Comparison of ENCODE assay signal across 14 cellular contexts in the genomic region with DNA sequence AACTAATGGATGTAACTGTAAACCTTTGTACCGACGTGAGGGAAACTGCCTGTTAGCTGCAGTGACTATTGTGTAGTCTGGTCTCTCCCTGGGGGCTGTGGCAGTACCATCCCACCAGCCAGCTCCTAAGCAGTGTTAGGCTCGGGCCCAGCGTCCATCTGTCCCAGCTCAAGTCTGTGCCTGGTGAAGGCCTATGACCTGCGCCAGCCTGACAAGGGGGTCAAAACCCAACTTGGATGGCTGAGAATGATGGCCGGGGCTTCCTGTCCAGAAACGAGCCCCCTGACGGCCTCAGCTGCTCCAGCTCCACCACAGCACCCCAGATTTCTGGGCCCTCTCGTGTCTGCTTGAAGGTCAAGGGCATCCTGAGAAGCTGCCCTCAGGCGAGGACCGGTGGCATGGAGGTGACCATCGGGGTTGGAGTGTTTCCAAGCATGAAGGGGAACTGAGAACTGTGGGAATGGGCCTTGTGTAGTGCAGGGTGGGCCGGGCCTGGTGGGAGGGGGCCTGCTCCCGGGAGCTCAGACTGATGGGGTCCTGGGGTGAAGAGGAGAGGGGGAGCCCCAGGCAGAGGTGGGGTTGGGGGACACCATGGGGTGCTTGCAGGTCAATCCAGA. TPM values are rescaled to one million over a fixed set of nuclear protein-coding genes. Genes with fewer than 3 reads are reported as not detected.
DNase-seq lines count a peak whose midpoint lies in the region; ATAC-seq and TF ChIP-seq lines count a peak whose summit lies in the region.
"Had no signal": no experiment of that assay in that cellular context is flagged by ENCODE, and none has a peak within 500 bp of the region (broad histone marks: within the 10 kb centered on the region; RNA-seq: fewer than 3 reads in every experiment).

No MANE protein-coding gene starts in this region.

- peak overlapping the region; percentile 84 for H3K9ac ChIP-seq in Loucy (ENCODE audit: low read depth, low read length, poor library complexity, severe bottlenecking)

- H3K36me3 Mint-ChIP-seq in CD8-positive, alpha-beta T cell: no peaks in the 10 kb centered on the region

- H2AFZ ChIP-seq in Loucy (ENCODE audit: low read length): no peak overlapping the region

- intact Hi-C loops in CD8-positive, alpha-beta T cell (cut with DNase I, micrococcal nuclease): no loop called here
- intact Hi-C loops in right cardiac atrium (cut with DNase I) (no loop called here), psoas muscle (cut with DNase I) (no loop called here)

- no peak overlapping the region for H3K4me3 ChIP-seq in CD8-positive, alpha-beta T cell (ENCODE audit: low read depth, low read length)
- no peak overlapping the region for H3K4me3 ChIP-seq in Loucy (ENCODE audit: low read length, poor library complexity, severe bottlenecking)
- H3K4me3 ChIP-seq in right cardiac atrium (ENCODE audit: low read length): no peak overlapping the region
- H3K4me3 ChIP-seq in psoas muscle: no peak overlapping the region
- H3K4me3 ChIP-seq in coronary artery: no peak overlapping the region
- H3K4me3 ChIP-seq: body of pancreas had no signal

- no peaks in the 10 kb centered on the region for H3K79me2 ChIP-seq in Loucy (ENCODE audit: insufficient read depth, low read length)

- no peaks in the 10 kb centered on the region for H3K27me3 Mint-ChIP-seq in CD8-positive, alpha-beta T cell (ENCODE audit: low read depth)

- peaks cover 70% of the 10 kb centered on the region for H3K4me1 Mint-ChIP-seq in CD8-positive, alpha-beta T cell (ENCODE audit: low read depth)

- CTCF ChIA-PET in CD8-positive, alpha-beta T cell (lab: Charles Lee): interaction anchor here (0.6 to 15.9 kb wide), 6 partner anchors 12 to 447 kb away, joined by 3 to 175 read pairs (median 4); no protein-coding TSS in a partner anchor

- TF ChIP-seq CTCF in CD8-positive, alpha-beta T cell (IDR thresholded peaks at IDR 0.05): no peak
- TF ChIP-seq CTCF in Loucy (conservative IDR thresholded peaks at IDR 0.05; ENCODE audit: low read length): no peak
- TF ChIP-seq CTCF in psoas muscle (IDR thresholded peaks at IDR 0.05): no peak
- TF ChIP-seq CTCF in coronary artery (IDR thresholded peaks at IDR 0.05): no peak

- H3K9me2 ChIP-seq in Loucy (replicated peaks; ENCODE audit: low read depth, low read length): no peaks in the 10 kb centered on the region

- H3K9me3 ChIP-seq in CD8-positive, alpha-beta T cell (ENCODE audit: low read length): no peaks in the 10 kb centered on the region
- H3K9me3 ChIP-seq in Loucy (ENCODE audit: insufficient read depth, low read depth, low read length): no peaks in the 10 kb centered on the region
- no peaks in the 10 kb centered on the region for H3K9me3 ChIP-seq in right cardiac atrium (ENCODE audit: control insufficient read depth, low read length)
- H3K9me3 ChIP-seq in psoas muscle: no peaks in the 10 kb centered on the region
- H3K9me3 ChIP-seq: body of pancreas, heart left ventricle had no signal

- peaks cover 65% of the 10 kb centered on the region for H3K4me1 ChIP-seq in CD8-positive, alpha-beta T cell (ENCODE audit: insufficient read depth, low read length)
- peaks cover 74% of the 10 kb centered on the region for H3K4me1 ChIP-seq in Loucy (ENCODE audit: insufficient read depth, low read length, poor library complexity, severe bottlenecking)
- peaks cover 3% of the 10 kb centered on the region for H3K4me1 ChIP-seq in right cardiac atrium (ENCODE audit: control insufficient read depth, insufficient read depth, low read length)
- H3K4me1 ChIP-seq in psoas muscle: peaks cover 10% of the 10 kb centered on the region
- H3K4me1 ChIP-seq: body of pancreas had no signal

- no peaks in the 10 kb centered on the region for H3K27me3 ChIP-seq in CD8-positive, alpha-beta T cell (ENCODE audit: insufficient read depth, low read length)
- H3K27me3 ChIP-seq in Loucy (ENCODE audit: insufficient read depth, low read length, poor library complexity, severe bottlenecking) (no peaks in the 10 kb centered on the region), right cardiac atrium (ENCODE audit: control insufficient read depth, insufficient read depth) (no peaks in the 10 kb centered on the region), psoas muscle (ENCODE audit: insufficient read depth in 3 of 3, low read length in 2 of 3) (no peaks in the 10 kb centered on the region)
- H3K27me3 ChIP-seq: body of pancreas, heart left ventricle had no signal

- H3K27ac ChIP-seq in CD8-positive, alpha-beta T cell (ENCODE audit: low read depth, low read length): no peak overlapping the region
- peak overlapping the region; percentile 18 for H3K27ac ChIP-seq in right cardiac atrium (ENCODE audit: low read length)
- peak overlapping the region; percentile 30 for H3K27ac ChIP-seq in psoas muscle
- peak overlapping the region in 1 of 2 donors; percentile 93 for H3K27ac ChIP-seq in coronary artery

- H4K20me1 ChIP-seq in Loucy (ENCODE audit: insufficient read depth, low read length, poor library complexity, severe bottlenecking): no peaks in the 10 kb centered on the region

- POLR2A ChIA-PET in CD8-positive, alpha-beta T cell (lab: Charles Lee): interaction anchor here (0.8 to 2.9 kb wide), 3 partner anchors 11 to 18 kb away, joined by 3 to 14 read pairs (median 5); a partner anchor contains a TSS

- 84% methylated on average over 14 of the region's 14 CpGs for WGBS in right cardiac atrium
- WGBS in psoas muscle, 3 donors: 86 to 90% (median 89%) methylated on average over 13 to 14 of the region's 14 CpGs

- H3F3A ChIP-seq in Loucy (ENCODE audit: low read depth): no peaks in the 10 kb centered on the region

- H3K4me3 Mint-ChIP-seq in CD8-positive, alpha-beta T cell: peak overlapping the region; percentile 11
- H3K4me3 Mint-ChIP-seq: activated T-cell treated with anti-CD3 and anti-CD28 coated beads, Interleukin-2, amount 50 U/mL, for 72 hours had no signal

- H3K36me3 ChIP-seq in CD8-positive, alpha-beta T cell (ENCODE audit: insufficient read depth, low read length): no peaks in the 10 kb centered on the region
- H3K36me3 ChIP-seq in Loucy (ENCODE audit: insufficient read depth, low read length) (no peaks in the 10 kb centered on the region), psoas muscle (ENCODE audit: insufficient read depth in 1 of 2, low read depth in 1 of 2) (no peaks in the 10 kb centered on the region)
- H3K36me3 ChIP-seq: heart left ventricle had no signal

- peak overlapping the region; percentile 36 for H3K4me2 ChIP-seq in Loucy (ENCODE audit: low read depth, low read length, poor library complexity, severe bottlenecking)

- no peak for DNase-seq in CD8-positive, alpha-beta T cell
- DNase-seq in right cardiac atrium (no peak), psoas muscle (no peak), coronary artery (ENCODE audit: low spot score) (no peak)
- DNase-seq: activated CD4-positive, CD25-positive, alpha-beta regulatory T cell; activated T-cell treated with anti-CD3 and anti-CD28 coated beads, Interleukin-2, amount 50 U/mL, for 72 hours; NCI-H187 treated with DMSO at 0.1 percent for 48 hours had no signal

- no peak for ATAC-seq in CD8-positive, alpha-beta T cell
- ATAC-seq in right cardiac atrium (no peak), psoas muscle (no peak), HG03039 (IDR thresholded peaks at IDR 0.05; ENCODE audit: unreplicated experiment) (no peak), GM21737 (IDR thresholded peaks at IDR 0.05; ENCODE audit: unreplicated experiment) (no peak)
- ATAC-seq: activated T-cell treated with anti-CD3 and anti-CD28 coated beads, Interleukin-2, amount 50 U/mL, for 72 hours had no signal

- H3K9me3 Mint-ChIP-seq in CD8-positive, alpha-beta T cell: no peaks in the 10 kb centered on the region
- H3K9me3 Mint-ChIP-seq: activated T-cell treated with anti-CD3 and anti-CD28 coated beads, Interleukin-2, amount 50 U/mL, for 72 hours had no signal

- peak overlapping the region; percentile 18 for H3K27ac Mint-ChIP-seq in CD8-positive, alpha-beta T cell
- H3K27ac Mint-ChIP-seq: activated T-cell treated with anti-CD3 and anti-CD28 coated beads, Interleukin-2, amount 50 U/mL, for 72 hours had no signal

RNA-seq across cellular contexts. Expression of a gene that starts 14.3 kb away (rescaled TPM):
- 1 to 10 TPM in 1 of 2 experiments, under 1 TPM in 1; 0.58 to 1.1 TPM for total RNA-seq in CD8-positive, alpha-beta T cell
- total RNA-seq in right cardiac atrium (10 to 100 TPM; 11.6 to 24.1 (median 18.6) TPM), psoas muscle (1 to 10 TPM; 3.6 to 8.3 (median 5.6) TPM)
- polyA plus RNA-seq in right cardiac atrium (5.9 TPM), psoas muscle (1 to 10 TPM; 1.6 to 3.5 (median 3.1) TPM)
- total RNA-seq: SK-MEL-5 had no signal

RNA-seq across cellular contexts. Expression of a gene that starts 15.7 kb away (rescaled TPM):
- total RNA-seq in CD8-positive, alpha-beta T cell: 10 to 100 TPM; 34.0 to 34.6 TPM
- total RNA-seq in right cardiac atrium (10 to 100 TPM; 41.7 to 46.6 (median 44.9) TPM), psoas muscle (10 to 100 TPM; 14.7 to 26.9 (median 19.9) TPM)
- polyA plus RNA-seq in right cardiac atrium (61.6 TPM), psoas muscle (10 to 100 TPM; 27.0 to 35.3 (median 29.1) TPM)

RNA-seq across cellular contexts. Expression of a gene that starts 33.6 kb away (rescaled TPM):
- total RNA-seq in CD8-positive, alpha-beta T cell: 10 to 100 TPM; 58.1 to 63.4 TPM
- total RNA-seq in right cardiac atrium (100 to 1,000 TPM; 122 to 162 (median 155) TPM), psoas muscle (100 to 1,000 TPM; 141 to 255 (median 191) TPM)
- polyA plus RNA-seq in right cardiac atrium (170 TPM), psoas muscle (100 to 1,000 TPM; 300 to 346 (median 316) TPM)

RNA-seq across cellular contexts. Expression of a gene that starts 40.2 kb away (rescaled TPM):
- not detected for total RNA-seq in CD8-positive, alpha-beta T cell
- 1,000 to 10,000 TPM in 3 of 4 donors, 100 to 1,000 TPM in 1; 953 to 1,924 (median 1,412) TPM for total RNA-seq in right cardiac atrium
- polyA plus RNA-seq in right cardiac atrium: 1,009 TPM
- 1 to 10 TPM in 1 of 4 donors, under 1 TPM in 3; 0.44 to 1.3 (median 0.69) TPM for total RNA-seq in psoas muscle
- polyA plus RNA-seq in psoas muscle: under 1 TPM; 0.01 to 0.13 (median 0.07) TPM
- total RNA-seq: activated T-cell treated with anti-CD3 and anti-CD28 coated beads, Interleukin-2, amount 50 U/mL, for 72 hours; body of pancreas; SK-MEL-5 had no signal

RNA-seq across cellular contexts. Expression of a gene that starts 56.3 kb away (rescaled TPM):
- total RNA-seq in CD8-positive, alpha-beta T cell: under 1 TPM; 0.84 to 0.94 TPM
- total RNA-seq in right cardiac atrium (under 1 TPM; 0.17 to 0.50 (median 0.39) TPM), psoas muscle (10 to 100 TPM; 47.5 to 90.6 (median 59.5) TPM)
- polyA plus RNA-seq in right cardiac atrium (0.23 TPM), psoas muscle (10 to 100 TPM; 37.6 to 79.3 (median 50.0) TPM)
- total RNA-seq: body of pancreas, SK-MEL-5, subcutaneous adipose tissue had no signal
